8 cellular contexts compared by ENCODE assay signal in genomic region chr6:125957845-125958244, GRCh38. TPM values are rescaled to one million over a fixed set of nuclear protein-coding genes. Genes with fewer than 3 reads are reported as not detected.
DNase-seq lines count a peak whose midpoint lies in the region; ATAC-seq and TF ChIP-seq lines count a peak whose summit lies in the region.

No MANE protein-coding gene starts in this region.

- ATAC-seq in SK-N-SH treated with all-trans-retinoic acid at 6 μM for 48 hours (no peak), HG02884 (IDR thresholded peaks at IDR 0.05; ENCODE audit: unreplicated experiment) (no peak), GM21576 (IDR thresholded peaks at IDR 0.05; ENCODE audit: unreplicated experiment) (no peak)

- H3K79me2 ChIP-seq in SK-N-SH (ENCODE audit: insufficient read depth): peaks cover 14% of the 10 kb centered on the region; the same call in 1 of the 2 replicates

- peak overlapping the region; percentile 90; the same call in 1 of the 2 replicates for H2AFZ ChIP-seq in SK-N-SH (ENCODE audit: low read depth)

- no peaks in the 10 kb centered on the region for H4K20me1 ChIP-seq in SK-N-SH (ENCODE audit: insufficient read depth)

- H3K9me2 ChIP-seq in SK-N-SH: no peaks in the 10 kb centered on the region

- no peaks in the 10 kb centered on the region for H3K27me3 ChIP-seq in SK-N-SH (ENCODE audit: insufficient read depth)

- H3K9me3 ChIP-seq in SK-N-SH: no peaks in the 10 kb centered on the region
- no peaks in the 10 kb centered on the region for H3K9me3 ChIP-seq in SK-N-MC (ENCODE audit: low read depth, low read length)

- WGBS in SK-N-SH (ENCODE audit: low lambda C conversion rate): 61% methylated on average over 4 of the region's 4 CpGs

- H3K27ac ChIP-seq in SK-N-SH (ENCODE audit: low read depth in 2 of 2, low read length in 1 of 2): no peak overlapping the region
- H3K27ac ChIP-seq in SK-N-MC: no peak overlapping the region

- CTCF ChIA-PET in SK-N-SH (lab: Yijun Ruan, JAX): interaction anchor here (0.6 to 6.4 kb wide), 17 partner anchors 8 to 644 kb away, joined by 3 to 65 read pairs (median 7); partner anchors contain the start of genes NCOA7 and TRMT11

- peaks cover 8% of the 10 kb centered on the region in 2 experiments; a peak in 3 of 4 replicates for H3K4me1 ChIP-seq in SK-N-SH (ENCODE audit: control insufficient read depth in 1 of 2, insufficient read depth in 2 of 2, low read depth in 1 of 2, low read length in 1 of 2)

- H3K4me3 ChIP-seq in SK-N-SH (ENCODE audit: low read depth in 2 of 2, low read length in 1 of 2) (peak overlapping the region in 1 of 2 experiments; percentile 96; a peak in 3 of 4 replicates), SK-N-MC (peak overlapping the region; percentile 97), skeletal muscle cell (ENCODE audit: low read depth, low read length) (peak overlapping the region; percentile 85)

- no peak for TF ChIP-seq EP300 in SK-N-SH (IDR thresholded peaks at IDR 0.05; ENCODE audit: borderline replicate concordance in 1 of 2, low read depth in 1 of 2, low read length in 1 of 2)

- H3F3A ChIP-seq in SK-N-SH (replicated peaks; ENCODE audit: insufficient read depth): peaks cover 4% of the 10 kb centered on the region

- peak overlapping the region; percentile 92 for H3K4me2 ChIP-seq in SK-N-SH

- H3K9ac ChIP-seq in SK-N-SH (no peak overlapping the region; the same call in 1 of the 2 replicates), SK-N-MC (ENCODE audit: insufficient read length) (peak overlapping the region; percentile 92)

- TF ChIP-seq RAD21 in SK-N-SH (IDR thresholded peaks at IDR 0.05; ENCODE audit: low read length): no peak

- H3K36me3 ChIP-seq in SK-N-SH (replicated peaks in 1 of 2; ENCODE audit: control insufficient read depth in 1 of 2, insufficient read depth in 2 of 2, low read length in 1 of 2) (peaks cover 0 to 2% of the 10 kb centered on the region in 2 experiments), SK-N-MC (ENCODE audit: insufficient read depth, low read length) (no peaks in the 10 kb centered on the region)

- TF ChIP-seq CTCF in SK-N-SH (IDR thresholded peaks at IDR 0.05): no peak

- POLR2A ChIA-PET in SK-N-SH (lab: Yijun Ruan, JAX): interaction anchor here (1.8 to 2.9 kb wide), 2 partner anchors 167 to 177 kb away, joined by 17 to 44 read pairs; partner anchors contain the start of gene NCOA7

- DNase-seq in SK-N-SH: no peak
- no peak for DNase-seq in SK-N-MC (ENCODE audit: low read depth, low spot score)
- DNase-seq in globus pallidus (ENCODE audit: low spot score): peak; percentile 75
- DNase-seq in skeletal muscle cell (ENCODE audit: low read depth): no peak
- DNase-seq in T-helper 9 cell: no peak

TF ChIP-seq in SK-N-SH, 30 proteins besides CTCF, POLR2A, EP300 and RAD21:
- TF ChIP-seq NRF1 (IDR thresholded peaks at IDR 0.05; ENCODE audit: low read depth, low read length) (no peak), MXI1 (IDR thresholded peaks at IDR 0.05; ENCODE audit: low read depth, low read length) (no peak), TCF12 (IDR thresholded peaks at IDR 0.05) (no peak), USF1 (IDR thresholded peaks at IDR 0.05; ENCODE audit: borderline replicate concordance, low read depth) (no peak; the same call in 1 of the 2 replicates), JUND (IDR thresholded peaks at IDR 0.05) (no peak), TEAD4 (IDR thresholded peaks at IDR 0.05; ENCODE audit: borderline replicate concordance, insufficient read depth) (no peak), ELF1 (IDR thresholded peaks at IDR 0.05) (no peak)

TF ChIP-seq in SK-N-SH treated with all-trans-retinoic acid at 6 μM for 48 hours, 23 proteins besides CTCF, POLR2A, EP300 and RAD21:
- TF ChIP-seq TCF4 (CRISPR knock-in tag; IDR thresholded peaks at IDR 0.05; ENCODE audit: borderline replicate concordance) (no peak), ZC3H10 (CRISPR knock-in tag; IDR thresholded peaks at IDR 0.05) (no peak), PATZ1 (CRISPR knock-in tag; IDR thresholded peaks at IDR 0.05; ENCODE audit: borderline replicate concordance) (no peak), OSR1 (CRISPR knock-in tag; IDR thresholded peaks at IDR 0.05) (no peak), ARNTL (CRISPR knock-in tag; IDR thresholded peaks at IDR 0.05; ENCODE audit: borderline replicate concordance, low read depth) (no peak), ZFP30 (CRISPR knock-in tag; IDR thresholded peaks at IDR 0.05) (no peak), SNAI2 (CRISPR knock-in tag; IDR thresholded peaks at IDR 0.05) (no peak), PPARA (CRISPR knock-in tag; IDR thresholded peaks at IDR 0.05; ENCODE audit: borderline replicate concordance) (no peak), CREB5 (CRISPR knock-in tag; IDR thresholded peaks at IDR 0.05; ENCODE audit: low read depth) (no peak), CSDC2 (CRISPR knock-in tag; IDR thresholded peaks at IDR 0.05) (no peak), GLIS3 (CRISPR knock-in tag; IDR thresholded peaks at IDR 0.05) (no peak), ESRRG (CRISPR knock-in tag; IDR thresholded peaks at IDR 0.05) (no peak), ISL1 (CRISPR knock-in tag; IDR thresholded peaks at IDR 0.05) (no peak), TSHZ2 (CRISPR knock-in tag; IDR thresholded peaks at IDR 0.05) (no peak)

RNA-seq across cellular contexts. Expression of gene HINT3, which starts 1.3 kb away (rescaled TPM):
- polyA plus RNA-seq in SK-N-SH (2012; rRNA removed): 1.8 and 1.9 TPM in 2 replicates
- polyA plus RNA-seq in SK-N-SH (2012; cell fraction: cytosol; rRNA removed): 3.9 and 5.0 TPM in 2 replicates
- polyA plus RNA-seq in SK-N-SH (2012; cell fraction: nucleus; rRNA removed): 1.2 and 1.3 TPM in 2 replicates

RNA-seq across cellular contexts. Expression of gene TRMT11, which starts 28.5 kb away (rescaled TPM):
- 15.0 and 22.8 TPM in 2 replicates for polyA plus RNA-seq in SK-N-SH (2012; rRNA removed)
- polyA plus RNA-seq in SK-N-SH (2012; cell fraction: cytosol; rRNA removed): 21.8 and 28.3 TPM in 2 replicates
- 24.8 and 64.2 TPM in 2 replicates for polyA plus RNA-seq in SK-N-SH (2012; cell fraction: nucleus; rRNA removed)
